Comparison of ENCODE assay signal across 14 cellular contexts in the genomic region with DNA sequence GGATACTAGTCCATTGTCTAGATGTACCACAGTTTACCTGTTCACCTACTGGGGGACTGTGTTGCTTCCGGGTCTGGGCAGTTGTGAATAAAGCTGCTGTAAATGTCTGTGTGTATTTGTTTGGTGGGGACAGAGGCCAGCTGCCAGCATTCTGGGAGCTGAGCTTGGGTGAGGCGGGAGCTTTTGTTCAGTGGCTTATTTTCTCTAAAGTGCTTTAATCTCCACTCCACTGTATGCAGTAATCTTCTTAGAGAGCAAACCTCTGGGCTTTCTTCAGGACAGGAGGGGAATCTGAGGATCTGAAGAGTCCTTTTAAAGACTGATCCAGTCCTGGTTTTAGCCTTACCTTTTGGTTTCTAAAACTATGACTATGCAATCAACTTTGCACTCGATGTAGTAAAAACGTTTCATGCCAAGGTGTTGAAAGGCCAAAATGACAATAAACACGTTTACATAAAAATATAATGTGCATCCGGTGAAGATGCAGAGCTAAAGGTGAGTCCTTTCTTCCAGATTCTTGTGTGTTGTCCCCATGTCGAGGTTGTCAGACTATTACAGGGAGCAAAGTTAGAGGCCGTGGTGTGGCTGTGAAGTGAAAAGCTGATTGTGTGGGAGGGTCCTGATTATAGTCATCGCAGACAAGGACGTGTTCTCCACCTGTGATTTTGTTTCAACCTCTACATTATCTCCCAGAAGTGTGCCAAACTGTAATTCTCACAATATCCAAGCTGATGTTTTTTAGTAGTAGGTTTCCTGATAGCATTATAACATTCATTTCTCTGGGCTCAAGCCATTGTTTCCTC.
DNase-seq lines count a peak whose midpoint lies in the region; ATAC-seq and TF ChIP-seq lines count a peak whose summit lies in the region.
"Had no signal": no experiment of that assay in that cellular context is flagged by ENCODE, and none has a peak within 500 bp of the region (broad histone marks: within the 10 kb centered on the region; RNA-seq: fewer than 3 reads in every experiment).

No MANE protein-coding gene starts in this region.

- TF ChIP-seq CTCF in thyroid gland (IDR thresholded peaks at IDR 0.05) (no peak), RWPE1 (conservative IDR thresholded peaks at IDR 0.05; ENCODE audit: low read depth) (no peak)

- peak; percentile 13 for DNase-seq in stimulated activated CD4-positive, alpha-beta T cell treated with anti-CD3 and anti-CD28 coated beads, Interleukin-15, amount 100 ng/mL, for 24 hours
- DNase-seq in stimulated activated CD4-positive, alpha-beta T cell treated with anti-CD3 and anti-CD28 coated beads, Interleukin-2, amount 100 ng/mL, for 24 hours = no peak
- DNase-seq in NCI-H524 treated with DMSO at 0.1 percent for 48 hours (lab: John Stamatoyannopoulos, UW) = peak; percentile 59
- DNase-seq in thyroid gland = peak; percentile 51 to 53
- no peak for DNase-seq in RWPE1 (ENCODE audit: low spot score)
- DNase-seq in Ammon's horn (ENCODE audit: low spot score) = no peak
- DNase-seq: dermis blood vessel endothelial cell; hippocampal formation; Kasumi-1; SK-N-SH; stimulated activated CD4-positive, alpha-beta T cell treated with anti-CD3 and anti-CD28 coated beads, Interleukin-1b, Interleukin-23, amount 100 ng/mL, for 48 hours had no signal

- no peaks in the 10 kb centered on the region for H3K36me3 ChIP-seq in thyroid gland
- H3K36me3 ChIP-seq: thoracic aorta had no signal

- CTCF ChIA-PET in RWPE1 (lab: Yijun Ruan, JAX) = interaction anchor here (1.0 kb wide), 1 partner anchor 12 kb away, joined by 3 read pairs; no protein-coding TSS in a partner anchor

- 31 to 40% methylated on average over 10 of the region's 10 CpGs for WGBS in thyroid gland, 2 donors

- no peak for TF ChIP-seq POLR2A in thyroid gland (IDR thresholded peaks at IDR 0.05)

- ATAC-seq in esophagus mucosa (peak; percentile 83), GM21717 (IDR thresholded peaks at IDR 0.05; ENCODE audit: unreplicated experiment) (no peak)

- H3K9me3 ChIP-seq in thyroid gland = no peaks in the 10 kb centered on the region
- H3K9me3 ChIP-seq: SK-N-SH, thoracic aorta had no signal

- POLR2A ChIA-PET in RWPE1 (lab: Yijun Ruan, JAX; ENCODE audit: low non-redundant PET) = no interaction called here

- H3K27ac ChIP-seq in thyroid gland (peak overlapping the region; percentile 49 to 66 (median 55)), RWPE1 (no peak overlapping the region)
- H3K27ac ChIP-seq: thoracic aorta had no signal

- H3K4me1 ChIP-seq in thyroid gland = peaks cover 12 to 34% of the 10 kb centered on the region in 2 donors

- H3K4me3 ChIP-seq in thyroid gland (replicated peaks in 1 of 3) = no peak overlapping the region
- H3K4me3 ChIP-seq: thoracic aorta had no signal

- H3K27me3 ChIP-seq in thyroid gland = no peaks in the 10 kb centered on the region

- intact Hi-C loops in thyroid gland (cut with DNase I) = no loop called here

Comparison
In these comparisons a context has a peak if more than half of its experiments do, and no peak if none do; other contexts are left out.
1. DNase-seq: peak in stimulated activated CD4-positive, alpha-beta T cell treated with anti-CD3 and anti-CD28 coated beads, Interleukin-15, amount 100 ng/mL, for 24 hours (single experiment), NCI-H524 treated with DMSO at 0.1 percent for 48 hours (single experiment) and thyroid gland (2 of 2); none in stimulated activated CD4-positive, alpha-beta T cell treated with anti-CD3 and anti-CD28 coated beads, Interleukin-2, amount 100 ng/mL, for 24 hours (0 of 2), RWPE1 (single experiment) and Ammon's horn (single experiment).